ENCODE assay signal across 8 cellular contexts in genomic region chr7:105268056-105268455, GRCh38.
DNase-seq lines count a peak whose midpoint lies in the region; ATAC-seq lines count a peak whose summit lies in the region.

No MANE protein-coding gene starts in this region.

- no peaks in the 10 kb centered on the region for H3K36me3 ChIP-seq in subcutaneous abdominal adipose tissue (ENCODE audit: control insufficient read depth in 5 of 5, insufficient read depth in 5 of 5, low read length in 5 of 5)

- H3K4me3 ChIP-seq in subcutaneous abdominal adipose tissue (ENCODE audit: low read depth in 1 of 5, low read length in 5 of 5), result peak overlapping the region; percentile 56 to 80 (median 71)

- no peaks in the 10 kb centered on the region for H3K27me3 ChIP-seq in subcutaneous abdominal adipose tissue (ENCODE audit: control insufficient read depth in 5 of 5, insufficient read depth in 4 of 5, low read length in 5 of 5)

- ATAC-seq in HG03135 (IDR thresholded peaks at IDR 0.05; ENCODE audit: unreplicated experiment) (peak; percentile 43), HG03460 (IDR thresholded peaks at IDR 0.05; ENCODE audit: unreplicated experiment) (no peak)
- peak; percentile 85 for ATAC-seq in activated naive CD4-positive, alpha-beta T cell treated with anti-CD3 and anti-CD28 coated beads, Interleukin-2, amount 50 U/mL, for 72 hours

- no peaks in the 10 kb centered on the region for H3K9me3 ChIP-seq in subcutaneous abdominal adipose tissue (ENCODE audit: control insufficient read depth in 5 of 5, low read length in 5 of 5)

- DNase-seq in ELR (ENCODE audit: low read depth) (peak; percentile 91), hepatic stellate cell (ENCODE audit: low spot score) (peak; percentile 61), SIG-M5 treated with dmso at 0.1 percent for 504 hours (lab: John Stamatoyannopoulos, UW; ENCODE audit: unreplicated experiment) (no peak), OCI-M2 (lab: John Stamatoyannopoulos, UW; ENCODE audit: unreplicated experiment) (no peak)
- no peak for DNase-seq in activated naive CD4-positive, alpha-beta T cell treated with anti-CD3 and anti-CD28 coated beads, Interleukin-2, amount 50 U/mL, for 72 hours (ENCODE audit: low spot score in 2 of 2)

- H3K9me3 Mint-ChIP-seq in activated naive CD4-positive, alpha-beta T cell treated with anti-CD3 and anti-CD28 coated beads, Interleukin-2, amount 50 U/mL, for 72 hours, result no peaks in the 10 kb centered on the region

- H3K4me1 ChIP-seq in subcutaneous abdominal adipose tissue (ENCODE audit: control insufficient read depth in 5 of 5, insufficient read depth in 5 of 5, low read length in 5 of 5), result peaks cover 0 to 31% (median 29%) of the 10 kb centered on the region in 5 donors

- no peaks in the 10 kb centered on the region for H3K36me3 Mint-ChIP-seq in activated naive CD4-positive, alpha-beta T cell treated with anti-CD3 and anti-CD28 coated beads, Interleukin-2, amount 50 U/mL, for 72 hours

- H3K9ac ChIP-seq in subcutaneous abdominal adipose tissue (ENCODE audit: low read length in 5 of 5), result peak overlapping the region; percentile 84 to 92 (median 86)

- peak overlapping the region; percentile 92 for H3K27ac ChIP-seq in subcutaneous abdominal adipose tissue (ENCODE audit: low read depth, low read length)

- H3K27ac Mint-ChIP-seq in activated naive CD4-positive, alpha-beta T cell treated with anti-CD3 and anti-CD28 coated beads, Interleukin-2, amount 50 U/mL, for 72 hours, result peak overlapping the region; percentile 18 to 92

Comparison
In these comparisons a context has a peak if more than half of its experiments do, and no peak if none do; other contexts are left out.
1. DNase-seq: peak in ELR (single experiment) and hepatic stellate cell (single experiment); none in activated naive CD4-positive, alpha-beta T cell treated with anti-CD3 and anti-CD28 coated beads, Interleukin-2, amount 50 U/mL, for 72 hours (0 of 2), SIG-M5 treated with dmso at 0.1 percent for 504 hours (single experiment) and OCI-M2 (single experiment).